14 cellular contexts compared by ENCODE assay signal in genomic region chr1:118985611-118986290, GRCh38. TPM values are rescaled to one million over a fixed set of nuclear protein-coding genes. Genes with fewer than 3 reads are reported as not detected.
DNase-seq lines count a peak whose midpoint lies in the region; ATAC-seq and TF ChIP-seq lines count a peak whose summit lies in the region.
"Had no signal": no experiment of that assay in that cellular context is flagged by ENCODE, and none has a peak within 500 bp of the region (broad histone marks: within the 10 kb centered on the region; RNA-seq: fewer than 3 reads in every experiment).

No MANE protein-coding gene starts in this region.

- H3K27ac Mint-ChIP-seq in activated T-cell treated with anti-CD3 and anti-CD28 coated beads, Interleukin-2, amount 50 U/mL, for 72 hours: peak overlapping the region; percentile 68
- no peak overlapping the region for H3K27ac Mint-ChIP-seq in WTC11
- H3K27ac Mint-ChIP-seq in stimulated activated naive B cell treated with anti-CD40 and anti-IgM and Interleukin-4, amounts not matched to agents 10 μg/mL and 1 μg/mL and 100 μg/mL, for 72 hours: peak overlapping the region; percentile 89
- H3K27ac Mint-ChIP-seq: activated T-cell treated with anti-CD3 and anti-CD28 coated beads, Interleukin-2, amount 50 U/mL, for 24 hours; stimulated activated naive CD8-positive, alpha-beta T cell treated with anti-CD3 and anti-CD28 coated beads, Interleukin-15, Interleukin-2, amounts not matched to agents 100 ng/mL and 50 ng/mL, for 24 hours had no signal

- H3K36me3 ChIP-seq in iPS-20b (ENCODE audit: insufficient read depth, low read depth, low read length): no peaks in the 10 kb centered on the region

- no peak overlapping the region for H3K27ac ChIP-seq in iPS-20b (ENCODE audit: low read length)
- H3K27ac ChIP-seq: HL-60 had no signal

- DNase-seq in activated T-cell treated with anti-CD3 and anti-CD28 coated beads, Interleukin-2, amount 50 U/mL, for 72 hours: no peak
- no peak for DNase-seq in activated T-cell treated with anti-CD3 and anti-CD28 coated beads for 4 hours
- no peak for DNase-seq in WTC11 (ENCODE audit: low spot score)
- no peak for DNase-seq in stimulated activated naive B cell treated with anti-CD40 and anti-IgM and Interleukin-4, amounts not matched to agents 10 μg/mL and 1 μg/mL and 100 μg/mL, for 72 hours
- DNase-seq in NCI-H2081 (lab: John Stamatoyannopoulos, UW): no peak
- no peak for DNase-seq in activated gamma-delta T cell (lab: John Stamatoyannopoulos, UW)
- DNase-seq: activated T-cell treated with anti-CD3 and anti-CD28 coated beads, Interleukin-2, amount 50 U/mL, for 24 hours; midbrain; NCI-H1105 treated with DMSO at 0.1 percent for 48 hours had no signal

- peaks cover 30% of the 10 kb centered on the region for H3K4me1 ChIP-seq in iPS-20b (ENCODE audit: insufficient read depth, low read length)

- H3K9me3 ChIP-seq in iPS-20b (ENCODE audit: insufficient read depth, low read depth, low read length): no peaks in the 10 kb centered on the region; the same call in 1 of the 2 replicates

- CTCF ChIA-PET in WTC11 (lab: Charles Lee): interaction anchor here (0.5 to 3.5 kb wide), 4 partner anchors 20 to 1402 kb away, joined by 3 to 36 read pairs (median 4); no protein-coding TSS in a partner anchor

- peak overlapping the region; percentile 59 for H3K4me3 ChIP-seq in iPS-20b (ENCODE audit: low read length)

- H3K36me3 Mint-ChIP-seq in activated T-cell treated with anti-CD3 and anti-CD28 coated beads, Interleukin-2, amount 50 U/mL, for 72 hours (ENCODE audit: insufficient read depth in 2 of 2): peaks cover 10 to 26% of the 10 kb centered on the region in 2 donors
- no peaks in the 10 kb centered on the region; the same call in 1 of the 2 replicates for H3K36me3 Mint-ChIP-seq in WTC11
- peaks cover 13 to 28% of the 10 kb centered on the region in 2 donors for H3K36me3 Mint-ChIP-seq in stimulated activated naive B cell treated with anti-CD40 and anti-IgM and Interleukin-4, amounts not matched to agents 10 μg/mL and 1 μg/mL and 100 μg/mL, for 72 hours

- TF ChIP-seq CTCF in WTC11 (IDR thresholded peaks at IDR 0.05): no peak

- peaks cover 1 to 2% of the 10 kb centered on the region in 2 donors for H3K9me3 Mint-ChIP-seq in activated T-cell treated with anti-CD3 and anti-CD28 coated beads, Interleukin-2, amount 50 U/mL, for 72 hours
- H3K9me3 Mint-ChIP-seq in WTC11: no peaks in the 10 kb centered on the region
- H3K9me3 Mint-ChIP-seq in stimulated activated naive B cell treated with anti-CD40 and anti-IgM and Interleukin-4, amounts not matched to agents 10 μg/mL and 1 μg/mL and 100 μg/mL, for 72 hours: peaks cover 3 to 5% of the 10 kb centered on the region in 2 donors

- H3K27me3 Mint-ChIP-seq in activated T-cell treated with anti-CD3 and anti-CD28 coated beads, Interleukin-2, amount 50 U/mL, for 72 hours (ENCODE audit: low read depth): peaks cover 96% of the 10 kb centered on the region
- H3K27me3 Mint-ChIP-seq in WTC11 (ENCODE audit: low read depth): peaks cover 100% of the 10 kb centered on the region
- H3K27me3 Mint-ChIP-seq in stimulated activated naive B cell treated with anti-CD40 and anti-IgM and Interleukin-4, amounts not matched to agents 10 μg/mL and 1 μg/mL and 100 μg/mL, for 72 hours: peaks cover 86 to 99% of the 10 kb centered on the region in 2 donors

- ATAC-seq in activated T-cell treated with anti-CD3 and anti-CD28 coated beads, Interleukin-2, amount 50 U/mL, for 72 hours (replicated peaks in 1 of 2): no peak
- ATAC-seq in WTC11 (no peak), HG03108 (IDR thresholded peaks at IDR 0.05; ENCODE audit: unreplicated experiment) (no peak)
- no peak for ATAC-seq in stimulated activated naive B cell treated with anti-CD40 and anti-IgM and Interleukin-4, amounts not matched to agents 10 μg/mL and 1 μg/mL and 100 μg/mL, for 72 hours (replicated peaks)
- ATAC-seq: HCT116 had no signal

- H3K9ac ChIP-seq in iPS-20b (ENCODE audit: low read depth, low read length): no peak overlapping the region

- H3K4me3 Mint-ChIP-seq in activated T-cell treated with anti-CD3 and anti-CD28 coated beads, Interleukin-2, amount 50 U/mL, for 72 hours: peak overlapping the region; percentile 63 to 77
- H3K4me3 Mint-ChIP-seq in WTC11: peak overlapping the region; percentile 73
- H3K4me3 Mint-ChIP-seq in stimulated activated naive B cell treated with anti-CD40 and anti-IgM and Interleukin-4, amounts not matched to agents 10 μg/mL and 1 μg/mL and 100 μg/mL, for 72 hours: peak overlapping the region; percentile 62 to 75
- H3K4me3 Mint-ChIP-seq: stimulated activated naive CD8-positive, alpha-beta T cell treated with anti-CD3 and anti-CD28 coated beads, Interleukin-15, Interleukin-2, amounts not matched to agents 100 ng/mL and 50 ng/mL, for 24 hours had no signal

- POLR2A ChIA-PET in WTC11 (lab: Charles Lee): no interaction called here

- H3K4me1 Mint-ChIP-seq in activated T-cell treated with anti-CD3 and anti-CD28 coated beads, Interleukin-2, amount 50 U/mL, for 72 hours (ENCODE audit: low read depth): peaks cover 31% of the 10 kb centered on the region
- H3K4me1 Mint-ChIP-seq in WTC11: peaks cover 72% of the 10 kb centered on the region
- H3K4me1 Mint-ChIP-seq in stimulated activated naive B cell treated with anti-CD40 and anti-IgM and Interleukin-4, amounts not matched to agents 10 μg/mL and 1 μg/mL and 100 μg/mL, for 72 hours: peaks cover 31 to 54% of the 10 kb centered on the region in 2 donors

- H3K27me3 ChIP-seq in iPS-20b (ENCODE audit: insufficient read depth, low read length): peaks cover 100% of the 10 kb centered on the region

TF ChIP-seq in WTC11, 78 proteins besides CTCF, POLR2A, EP300 and RAD21 (continues in another document):
- TF ChIP-seq ZSCAN18 (CRISPR knock-in tag; IDR thresholded peaks at IDR 0.05) (no peak), GRHL2 (CRISPR knock-in tag; IDR thresholded peaks at IDR 0.05; ENCODE audit: insufficient replicate concordance, severe bottlenecking) (no peak), ZNF423 (CRISPR knock-in tag; IDR thresholded peaks at IDR 0.05) (no peak), ARID4B (CRISPR knock-in tag; IDR thresholded peaks at IDR 0.05; ENCODE audit: borderline replicate concordance) (no peak), FOXP4 (CRISPR knock-in tag; IDR thresholded peaks at IDR 0.05) (no peak), KAT7 (CRISPR knock-in tag; IDR thresholded peaks at IDR 0.05; ENCODE audit: borderline replicate concordance) (no peak), EMX1 (CRISPR knock-in tag; IDR thresholded peaks at IDR 0.05) (no peak), ZNF219 (CRISPR knock-in tag; IDR thresholded peaks at IDR 0.05; ENCODE audit: borderline replicate concordance) (no peak)

RNA-seq across cellular contexts. Expression of gene TBX15, which starts 2.4 kb away (rescaled TPM):
- under 1 TPM; 0.07 to 0.10 TPM for total RNA-seq in activated T-cell treated with anti-CD3 and anti-CD28 coated beads, Interleukin-2, amount 50 U/mL, for 72 hours
- 0.07 to 0.11 TPM (median 0.09 TPM) in 3 replicates for total RNA-seq in WTC11 (2021)
